ENCODE assay signal across 20 cellular contexts in genomic region chr16:50534091-50534490, GRCh38. TPM values are rescaled to one million over a fixed set of nuclear protein-coding genes. Genes with fewer than 3 reads are reported as not detected.
A peak's percentile ranks its signal among the peaks of the same experiment; 100 is the strongest.
DNase-seq lines count a peak whose midpoint lies in the region; ATAC-seq, FAIRE-seq and TF ChIP-seq lines count a peak whose summit lies in the region.
"Had no signal": no experiment of that assay in that cellular context is flagged by ENCODE, and none has a peak within 500 bp of the region (broad histone marks: within the 10 kb centered on the region; RNA-seq: fewer than 3 reads in every experiment).

No MANE protein-coding gene starts in this region.

- H3K4me1 ChIP-seq in HepG2 (ENCODE audit: insufficient read depth, low read length), result peaks cover 76% of the 10 kb centered on the region
- peaks cover 13% of the 10 kb centered on the region for H3K4me1 ChIP-seq in mammary epithelial cell (ENCODE audit: insufficient read depth, low read length)
- H3K4me1 ChIP-seq: HAP-1 had no signal

- TF ChIP-seq POLR2A in HepG2 (IDR thresholded peaks at IDR 0.05; ENCODE audit: insufficient read depth in 1 of 2, low read depth in 2 of 2, low read length in 2 of 2), result no peak

- no peak overlapping the region for H3K9ac ChIP-seq in HepG2 (ENCODE audit: insufficient read depth, low read depth, low read length)
- no peak overlapping the region for H3K9ac ChIP-seq in mammary epithelial cell (ENCODE audit: insufficient read depth, low read length)
- H3K9ac ChIP-seq: BLaER1, GM23248 had no signal

- POLR2A ChIA-PET in HepG2 (lab: Yijun Ruan, JAX), result interaction anchor here (2.9 to 4.9 kb wide), 2 partner anchors 13 to 14 kb away, joined by 9 to 68 read pairs; partner anchors contain the start of gene NKD1

- H3K79me2 ChIP-seq in HepG2 (ENCODE audit: insufficient read depth, low read length), result peaks cover 6% of the 10 kb centered on the region
- H3K79me2 ChIP-seq in mammary epithelial cell (ENCODE audit: insufficient read depth, low read length), result no peaks in the 10 kb centered on the region

- peaks cover 3 to 4% of the 10 kb centered on the region in 2 experiments; a peak in 4 of 5 replicates for H3K36me3 ChIP-seq in HepG2 (replicated peaks in 1 of 2; ENCODE audit: control insufficient read depth in 1 of 2, insufficient read depth in 2 of 2, low read length in 2 of 2)
- no peaks in the 10 kb centered on the region for H3K36me3 ChIP-seq in mammary epithelial cell (ENCODE audit: insufficient read depth, low read length)
- H3K36me3 ChIP-seq: BLaER1, HAP-1 had no signal

- TF ChIP-seq CTCF in HepG2 (CRISPR knock-in tag; IDR thresholded peaks at IDR 0.05), result no peak
- TF ChIP-seq CTCF in mammary epithelial cell (conservative IDR thresholded peaks at IDR 0.05 in 1 of 2, IDR thresholded peaks at IDR 0.05 in 1 of 2; ENCODE audit: extremely low read depth in 1 of 2, insufficient read depth in 1 of 2, low read depth in 1 of 2, low read length in 2 of 2), result no peak

- H2AFZ ChIP-seq in HepG2 (ENCODE audit: low read length), result no peak overlapping the region
- no peak overlapping the region for H2AFZ ChIP-seq in mammary epithelial cell (ENCODE audit: low read depth, low read length)
- H2AFZ ChIP-seq: GM23248 had no signal

- TF ChIP-seq EP300 in HepG2 (IDR thresholded peaks at IDR 0.05; ENCODE audit: low read depth in 2 of 2, low read length in 2 of 2), result no peak
- TF ChIP-seq EP300 in HepG2 (CRISPR knock-in tag; IDR thresholded peaks at IDR 0.05; ENCODE audit: borderline replicate concordance), result no peak

- no peak for ATAC-seq in HepG2

- H4K20me1 ChIP-seq in HepG2 (ENCODE audit: insufficient read depth, low read length) (no peaks in the 10 kb centered on the region), mammary epithelial cell (ENCODE audit: insufficient read depth, low read length) (no peaks in the 10 kb centered on the region)
- H4K20me1 ChIP-seq: BLaER1 had no signal

- WGBS in HepG2 (ENCODE audit: low lambda C conversion rate), result 91% methylated on average over 4 of the region's 4 CpGs
- WGBS in mammary epithelial cell (ENCODE audit: low coverage, missing lambda C conversion rate), result 79% methylated on average over 3 of the region's 4 CpGs

- dilution Hi-C loops in mammary epithelial cell (cut with HindIII; ENCODE audit: low sequenced_read_pairs), result no loop called here

- H3K4me3 ChIP-seq in HepG2 (replicated peaks in 1 of 3; ENCODE audit: insufficient read depth in 1 of 3, low read depth in 2 of 3, low read length in 3 of 3), result no peak overlapping the region
- no peak overlapping the region for H3K4me3 ChIP-seq in mammary epithelial cell (replicated peaks in 1 of 3; ENCODE audit: insufficient read depth in 1 of 3, low read depth in 2 of 3, low read length in 3 of 3)
- H3K4me3 ChIP-seq: BLaER1, GM23248, HAP-1 had no signal

- peaks cover 12% of the 10 kb centered on the region for H3K9me3 ChIP-seq in HepG2 (ENCODE audit: low read length)
- peaks cover 3% of the 10 kb centered on the region for H3K9me3 ChIP-seq in mammary epithelial cell (replicated peaks; ENCODE audit: insufficient read depth, low read length)

- H3K4me2 ChIP-seq in HepG2 (ENCODE audit: low read depth, low read length) (no peak overlapping the region), mammary epithelial cell (ENCODE audit: insufficient read depth, low read depth, low read length) (no peak overlapping the region)
- H3K4me2 ChIP-seq: BLaER1 had no signal

- H3K27me3 ChIP-seq in HepG2 (ENCODE audit: control insufficient read depth in 1 of 2, insufficient read depth in 2 of 2, low read length in 2 of 2), result no peaks in the 10 kb centered on the region
- no peaks in the 10 kb centered on the region for H3K27me3 ChIP-seq in mammary epithelial cell (ENCODE audit: insufficient read depth, low read length)
- H3K27me3 ChIP-seq: BLaER1 had no signal

- CTCF ChIA-PET in HepG2 (lab: Yijun Ruan, JAX; ENCODE audit: low intra/inter-chr PET ratio, low total read pairs) (no interaction called here), mammary epithelial cell (lab: Charles Lee; ENCODE audit: low non-redundant PET) (no interaction called here)

- in situ Hi-C loops in HepG2 (cut with HindIII; ENCODE audit: extremely low pct_ligation_motif_present, low pct_unique_long_range_greater_than_20kb) (no loop called here), mammary epithelial cell (cut with MboI; ENCODE audit: low sequenced_read_pairs in 2 of 2) (no loop called here)

- BruUV-seq in HepG2 (replicated peaks; lab: Mats Ljungman, UMichigan) (no TSS peak), mammary epithelial cell (replicated peaks; lab: Mats Ljungman, UMichigan) (no TSS peak)

- no peak overlapping the region for H3K27ac ChIP-seq in HepG2 (ENCODE audit: extremely low read length, insufficient read depth, low read length)
- H3K27ac ChIP-seq in mammary epithelial cell (ENCODE audit: insufficient read depth, low read depth, low read length), result no peak overlapping the region
- H3K27ac ChIP-seq: BLaER1, GM23248 had no signal

- peak; percentile 30 for DNase-seq in activated CD8-positive, alpha-beta memory T cell treated with anti-CD3 and anti-CD28 coated beads for 24 hours
- DNase-seq in activated CD8-positive, alpha-beta memory T cell treated with anti-CD3 and anti-CD28 coated beads, Interleukin-2, amount 50 U/mL, for 4 hours, result no peak
- peak; percentile 20 for DNase-seq in ecto neural progenitor cell (ENCODE audit: low spot score)
- DNase-seq in HepG2 (ENCODE audit: low spot score), result no peak
- no peak for DNase-seq in NOMO-1 treated with dmso at 0.1 percent for 144 hours (lab: John Stamatoyannopoulos, UW; ENCODE audit: unreplicated experiment)
- no peak for DNase-seq in mammary epithelial cell
- DNase-seq in HuH-7.5 (ENCODE audit: low spot score), result no peak
- DNase-seq: 8988T; CD4-positive, alpha-beta memory T cell; DMS153; DMS79; GDM1; GM23248 had no signal

- no peak for FAIRE-seq in HepG2 (lab: Jason Lieb, UNC)
- FAIRE-seq: GM12892, GM18507, HTR-8/SVneo had no signal

- TF ChIP-seq RAD21 in HepG2 (CRISPR knock-in tag; IDR thresholded peaks at IDR 0.05), result no peak

- intact Hi-C loops in HepG2 (cut with micrococcal nuclease; ENCODE audit: unreplicated experiment), result no loop called here
- intact Hi-C loops in mammary epithelial cell (cut with micrococcal nuclease), result no loop called here

TF ChIP-seq in HepG2, 621 proteins besides CTCF, POLR2A, EP300 and RAD21:
- no peak for TF ChIP-seq ZNF883 (CRISPR knock-in tag; IDR thresholded peaks at IDR 0.05; ENCODE audit: not compliant biosample characterization)
- 0 out of 2 replicates have a peak, but pooled peaks have one; percentile 26 for TF ChIP-seq ZNF543 (CRISPR knock-in tag; IDR thresholded peaks at IDR 0.05)

RNA-seq across cellular contexts. Expression of gene NKD1, which starts 14.1 kb away (rescaled TPM):
- total RNA-seq in HepG2 (2016; rRNA removed; fragmentation: Illumina TruSeq; extraction: Trizol) (59.0 and 70.4 TPM in 2 replicates), mammary epithelial cell (under 1 TPM; under 0.01 to 0.35 TPM)
- total RNA-seq in HepG2 (2016; cell fraction: cytosol; rRNA removed; fragmentation: Illumina TruSeq; extraction: Trizol; ENCODE audit: low read depth), result 19.9 and 25.5 TPM in 2 replicates
- total RNA-seq in HepG2 (2016; cell fraction: insoluble cytoplasmic fraction; rRNA removed; fragmentation: Illumina TruSeq; extraction: Trizol), result 50.0 and 70.7 TPM in 2 replicates
- 136 and 148 TPM in 2 replicates for total RNA-seq in HepG2 (2016; cell fraction: membrane; rRNA removed; fragmentation: Illumina TruSeq; extraction: Trizol)
- 61.9 and 70.6 TPM in 2 replicates for total RNA-seq in HepG2 (2016; cell fraction: nucleus; rRNA removed; fragmentation: Illumina TruSeq; extraction: Trizol)
- polyA plus RNA-seq in HepG2 (2011; rRNA removed) (86.1 and 121 TPM in 2 replicates), mammary epithelial cell (0.19 TPM)
- polyA plus RNA-seq in HepG2 (2011; cell fraction: cytosol; rRNA removed), result 22.3 and 49.7 TPM in 2 replicates
- polyA plus RNA-seq in HepG2 (2011; cell fraction: nucleus; rRNA removed), result 150 and 275 TPM in 2 replicates
- polyA plus RNA-seq in HepG2 (2012), result 58.7 and 76.3 TPM in 2 replicates
- polyA plus RNA-seq in HepG2 (2016; cell fraction: cytosol; fragmentation: Illumina TruSeq; extraction: Trizol; ENCODE audit: low read depth), result 106 and 127 TPM in 2 replicates
- polyA plus RNA-seq in HepG2 (2016; cell fraction: insoluble cytoplasmic fraction; fragmentation: Illumina TruSeq; extraction: Trizol; ENCODE audit: low read depth), result 95.8 and 124 TPM in 2 replicates
- polyA plus RNA-seq in HepG2 (2016; cell fraction: membrane; fragmentation: Illumina TruSeq; extraction: Trizol; ENCODE audit: low read depth), result 156 and 170 TPM in 2 replicates
- polyA plus RNA-seq in HepG2 (2016; cell fraction: nucleus; fragmentation: Illumina TruSeq; extraction: Trizol; ENCODE audit: insufficient read depth, low read depth), result 155 and 169 TPM in 2 replicates
- 0.02 and 110 TPM in 2 replicates for polyA minus RNA-seq in HepG2 (2011; rRNA and poly(A)+ RNA removed; ENCODE audit: low replicate concordance)
- polyA minus RNA-seq in HepG2 (2011; cell fraction: cytosol; rRNA and poly(A)+ RNA removed), result 14.3 and 28.8 TPM in 2 replicates
- polyA minus RNA-seq in HepG2 (2011; cell fraction: nucleus; rRNA and poly(A)+ RNA removed), result 43.1 and 57.6 TPM in 2 replicates
- polyA minus RNA-seq in mammary epithelial cell, result not detected
- total RNA-seq: GM23248 had no signal
- polyA plus RNA-seq: AG04450, CD14-positive monocyte, GM23248 had no signal

Comparison
In these comparisons a context has a peak if more than half of its experiments do, and no peak if none do; other contexts are left out.
1. DNase-seq: peak in activated CD8-positive, alpha-beta memory T cell treated with anti-CD3 and anti-CD28 coated beads for 24 hours (single experiment) and ecto neural progenitor cell (single experiment); none in activated CD8-positive, alpha-beta memory T cell treated with anti-CD3 and anti-CD28 coated beads, Interleukin-2, amount 50 U/mL, for 4 hours (single experiment), HepG2 (single experiment), NOMO-1 treated with dmso at 0.1 percent for 144 hours (single experiment), mammary epithelial cell (single experiment) and HuH-7.5 (single experiment).
2. RNA of gene NKD1, which starts 14.1 kb away (total RNA-seq): 19.9 to 148 TPM in HepG2; under 0.01 to 0.35 TPM in mammary epithelial cell; every median in the first group is over 10 times any median in the second.